In genomic region chr20:45969712-45970634, GRCh38 we compare ENCODE assay signal across 1 cellular context.
TF ChIP-seq lines count a peak whose summit lies in the region.

No MANE protein-coding gene starts in this region.

TF ChIP-seq in HepG2, 621 proteins besides CTCF, POLR2A, EP300 and RAD21 (continued from another document):
- peak; percentile 56 for TF ChIP-seq ZNF687 (CRISPR knock-in tag; IDR thresholded peaks at IDR 0.05)
- TF ChIP-seq XRCC5 (optimal IDR thresholded peaks at IDR 0.05; ENCODE audit: low read length): peak; percentile 85
- peak; percentile 41; the same call in 1 of the 2 replicates for TF ChIP-seq ZKSCAN8 (CRISPR knock-in tag; IDR thresholded peaks at IDR 0.05; ENCODE audit: borderline replicate concordance)
- no peak for TF ChIP-seq MYPOP (CRISPR knock-in tag; IDR thresholded peaks at IDR 0.05)
- 0 out of 2 replicates have a peak, but pooled peaks have one; percentile 16 for TF ChIP-seq ZNF124 (CRISPR knock-in tag; IDR thresholded peaks at IDR 0.05)
- TF ChIP-seq ZNF572 (CRISPR knock-in tag; IDR thresholded peaks at IDR 0.05): 0 out of 2 replicates have a peak, but pooled peaks have one; percentile 81
- TF ChIP-seq ZNF501 (CRISPR knock-in tag; IDR thresholded peaks at IDR 0.05): peak; percentile 25; the same call in 1 of the 2 replicates
- TF ChIP-seq STAG1 (CRISPR knock-in tag; IDR thresholded peaks at IDR 0.05): peak; percentile 59
- no peak for TF ChIP-seq PPARG (CRISPR knock-in tag; conservative IDR thresholded peaks at IDR 0.05)
- 0 out of 2 replicates have a peak, but pooled peaks have one; percentile 66 for TF ChIP-seq CC2D1A (CRISPR knock-in tag; IDR thresholded peaks at IDR 0.05)
- TF ChIP-seq HOXD1 (CRISPR knock-in tag; IDR thresholded peaks at IDR 0.05): no peak
- peak; percentile 31; the same call in 1 of the 2 replicates for TF ChIP-seq ZNF317 (CRISPR knock-in tag; IDR thresholded peaks at IDR 0.05)
- TF ChIP-seq TGIF2 (CRISPR knock-in tag; IDR thresholded peaks at IDR 0.05): peak; percentile 13; the same call in 1 of the 2 replicates
- TF ChIP-seq FOXO1 (CRISPR knock-in tag; IDR thresholded peaks at IDR 0.05): peak; percentile 21; the same call in 1 of the 2 replicates
- 0 out of 2 replicates have a peak, but pooled peaks have one; percentile 38 for TF ChIP-seq POGK (CRISPR knock-in tag; conservative IDR thresholded peaks at IDR 0.05)
- 0 out of 2 replicates have a peak, but pooled peaks have one; percentile 66 for TF ChIP-seq SNAPC4 (CRISPR knock-in tag; IDR thresholded peaks at IDR 0.05)
- 0 out of 2 replicates have a peak, but pooled peaks have one; percentile 47 for TF ChIP-seq ZNF713 (CRISPR knock-in tag; IDR thresholded peaks at IDR 0.05)
- TF ChIP-seq BCL3 (CRISPR knock-in tag; IDR thresholded peaks at IDR 0.05): peak; percentile 44; the same call in 1 of the 2 replicates
- TF ChIP-seq CBX5 (CRISPR knock-in tag; IDR thresholded peaks at IDR 0.05; ENCODE audit: borderline replicate concordance): peak; percentile 25; the same call in 1 of the 2 replicates
- TF ChIP-seq KMT2B (CRISPR knock-in tag; IDR thresholded peaks at IDR 0.05): peak; percentile 46; the same call in 1 of the 2 replicates
- TF ChIP-seq TAF1 (CRISPR knock-in tag; IDR thresholded peaks at IDR 0.05): peak; percentile 27; the same call in 1 of the 2 replicates
- no peak for TF ChIP-seq SMAD9 (CRISPR knock-in tag; IDR thresholded peaks at IDR 0.05)
- no peak for TF ChIP-seq NFYB (CRISPR knock-in tag; IDR thresholded peaks at IDR 0.05)
- TF ChIP-seq SMC3 (IDR thresholded peaks at IDR 0.05; ENCODE audit: low read length): peak; percentile 68
- TF ChIP-seq ZNF256 (CRISPR knock-in tag; conservative IDR thresholded peaks at IDR 0.05): no peak
